ENCODE assay signal across 24 cellular contexts in genomic region chr7:25647872-25648271, GRCh38.
DNase-seq lines count a peak whose midpoint lies in the region; ATAC-seq and TF ChIP-seq lines count a peak whose summit lies in the region.
"Had no signal": no experiment of that assay in that cellular context is flagged by ENCODE, and none has a peak within 500 bp of the region (broad histone marks: within the 10 kb centered on the region; RNA-seq: fewer than 3 reads in every experiment).

No MANE protein-coding gene starts in this region.

- no peaks in the 10 kb centered on the region for H3K36me3 Mint-ChIP-seq in osteocyte (ENCODE audit: unreplicated experiment)
- H3K36me3 Mint-ChIP-seq: CD14-positive monocyte; CD8-positive, alpha-beta memory T cell had no signal

- in situ Hi-C loops in SK-MEL-5 (cut with HindIII; ENCODE audit: low pct_unique_long_range_greater_than_20kb, low sequenced_read_pairs): no loop called here

- H3K4me3 Mint-ChIP-seq in osteocyte (ENCODE audit: unreplicated experiment): no peak overlapping the region
- H3K4me3 Mint-ChIP-seq: CD14-positive monocyte; CD4-positive, alpha-beta T cell; CD8-positive, alpha-beta memory T cell; HFFc6 had no signal

- no peaks in the 10 kb centered on the region for H3K27me3 Mint-ChIP-seq in osteocyte (ENCODE audit: unreplicated experiment)
- H3K27me3 Mint-ChIP-seq: CD4-positive, alpha-beta T cell had no signal

- H3K27ac Mint-ChIP-seq in osteocyte (ENCODE audit: unreplicated experiment): peak overlapping the region; percentile 65
- H3K27ac Mint-ChIP-seq: CD14-positive monocyte; CD4-positive, alpha-beta T cell; CD8-positive, alpha-beta memory T cell; HFFc6 had no signal

- H3K4me3 ChIP-seq in A673 (ENCODE audit: low read depth, low read length, poor library complexity, severe bottlenecking): no peak overlapping the region
- H3K4me3 ChIP-seq: BLaER1 treated with 17β-estradiol and CSF1 and Interleukin-3, amounts not matched to agents 10 nM and 100 nM; HAP-1 had no signal

- ATAC-seq in HG03342 (IDR thresholded peaks at IDR 0.05; ENCODE audit: unreplicated experiment): no peak
- ATAC-seq in GM21576 (IDR thresholded peaks at IDR 0.05; ENCODE audit: unreplicated experiment): no peak

- peaks cover 24% of the 10 kb centered on the region for H3K4me1 Mint-ChIP-seq in osteocyte (ENCODE audit: unreplicated experiment)
- H3K4me1 Mint-ChIP-seq: CD8-positive, alpha-beta memory T cell had no signal

- DNase-seq in COLO829 (ENCODE audit: low spot score) (peak; percentile 77), SK-MEL-5 (ENCODE audit: low read depth, low spot score) (peak; percentile 26), foreskin melanocyte (peak; percentile 80), osteocyte (ENCODE audit: extremely low spot score, unreplicated experiment) (no peak), A673 (ENCODE audit: low spot score) (no peak), NCI-H446 treated with DMSO at 0.1 percent for 48 hours (lab: John Stamatoyannopoulos, UW) (no peak)
- DNase-seq: ACHN; AML-193; BE2C; Calu3; CD4-positive, alpha-beta T cell; CD8-positive, alpha-beta memory T cell; COR-L47; DMS53; DMS79 treated with DMSO at 0.1 percent for 48 hours; GF-D8; GOT3; HFFc6 had no signal

- H3K27ac ChIP-seq in A673 (ENCODE audit: low read depth, low read length, poor library complexity, severe bottlenecking): no peak overlapping the region
- H3K27ac ChIP-seq: 22Rv1; BLaER1 treated with 17β-estradiol and CSF1 and Interleukin-3, amounts not matched to agents 10 nM and 100 nM had no signal

- POLR2A ChIA-PET in A673 (lab: Charles Lee; ENCODE audit: low non-redundant PET): no interaction called here

- H3K27me3 ChIP-seq in A673 (replicated peaks; ENCODE audit: insufficient read depth, low read depth, low read length, poor library complexity): no peaks in the 10 kb centered on the region
- H3K27me3 ChIP-seq: BE2C; BLaER1 treated with 17β-estradiol and CSF1 and Interleukin-3, amounts not matched to agents 10 nM and 100 nM had no signal

- H3K9me3 Mint-ChIP-seq in osteocyte (ENCODE audit: unreplicated experiment): no peaks in the 10 kb centered on the region
- H3K9me3 Mint-ChIP-seq: CD4-positive, alpha-beta T cell had no signal

- no TSS peak for BruUV-seq in A673 (replicated peaks; lab: Mats Ljungman, UMichigan)

- TF ChIP-seq CTCF in osteocyte (IDR thresholded peaks at IDR 0.05) (no peak), A673 (conservative IDR thresholded peaks at IDR 0.05; ENCODE audit: low read depth, low read length) (no peak)

- H3K36me3 ChIP-seq in A673 (ENCODE audit: insufficient read depth, low read length, poor library complexity, severe bottlenecking): no peaks in the 10 kb centered on the region
- H3K36me3 ChIP-seq: BE2C; BLaER1 treated with 17β-estradiol and CSF1 and Interleukin-3, amounts not matched to agents 10 nM and 100 nM; HAP-1 had no signal

- H3K9me3 ChIP-seq in A673 (ENCODE audit: low read depth, low read length, poor library complexity, severe bottlenecking): no peaks in the 10 kb centered on the region
- H3K9me3 ChIP-seq: BE2C, HAP-1 had no signal

- H3K4me1 ChIP-seq in A673 (ENCODE audit: insufficient read depth, low read length, poor library complexity, severe bottlenecking): peaks cover 2% of the 10 kb centered on the region
- H3K4me1 ChIP-seq: BE2C, HAP-1 had no signal

- CTCF ChIA-PET in A673 (lab: Charles Lee): no interaction called here

- intact Hi-C loops in A673 (cut with micrococcal nuclease; ENCODE audit: unreplicated experiment): no loop called here

Comparison
In these comparisons a context has a peak if more than half of its experiments do, and no peak if none do; other contexts are left out.
1. DNase-seq: peak in COLO829 (single experiment), SK-MEL-5 (single experiment) and foreskin melanocyte (single experiment); none in osteocyte (single experiment), A673 (single experiment) and NCI-H446 treated with DMSO at 0.1 percent for 48 hours (single experiment).